28 cellular contexts compared by ENCODE assay signal in the genomic region with DNA sequence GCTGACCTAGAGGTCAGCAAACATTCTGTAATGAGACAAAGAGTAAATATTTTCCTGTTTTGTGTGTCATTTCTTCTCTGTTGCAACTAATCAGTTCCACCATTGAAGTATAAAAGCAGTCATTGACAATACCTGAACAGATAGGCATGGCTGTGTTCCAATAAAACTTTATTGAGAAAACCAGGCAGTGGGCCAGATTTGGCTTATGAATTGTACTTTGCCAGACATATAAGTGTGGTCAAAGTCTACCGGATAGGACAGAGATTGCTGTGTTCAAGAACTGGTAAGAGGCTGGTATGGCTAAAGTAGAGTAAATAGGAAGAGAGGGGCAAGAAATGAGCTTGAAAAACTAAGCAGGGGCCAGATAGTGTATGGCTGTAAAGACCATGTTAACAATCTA. TPM values are rescaled to one million over a fixed set of nuclear protein-coding genes. Genes with fewer than 3 reads are reported as not detected.
A peak's percentile ranks its signal among the peaks of the same experiment; 100 is the strongest.
DNase-seq lines count a peak whose midpoint lies in the region; ATAC-seq, FAIRE-seq and TF ChIP-seq lines count a peak whose summit lies in the region.
"Had no signal": no experiment of that assay in that cellular context is flagged by ENCODE, and none has a peak within 500 bp of the region (broad histone marks: within the 10 kb centered on the region; RNA-seq: fewer than 3 reads in every experiment).

No MANE protein-coding gene starts in this region.

- in situ Hi-C loops in K562 (cut with MboI), result no loop called here
- in situ Hi-C loops in transverse colon (cut with MboI; ENCODE audit: low pct_ligation_motif_present in 1 of 4, low pct_unique_long_range_greater_than_20kb in 1 of 4, low sequenced_read_pairs in 3 of 4), result no loop called here

- H3K4me3 ChIP-seq in K562, result no peak overlapping the region
- H3K4me3 ChIP-seq in mucosa of descending colon, result no peak overlapping the region
- H3K4me3 ChIP-seq in transverse colon, result no peak overlapping the region
- H3K4me3 ChIP-seq in tibial nerve, result no peak overlapping the region
- H3K4me3 ChIP-seq: A549; BLaER1 treated with 17β-estradiol and CSF1 and Interleukin-3, amounts not matched to agents 10 nM and 100 nM; HAP-1 had no signal

- H2AFZ ChIP-seq in K562 (ENCODE audit: low read depth, low read length), result no peak overlapping the region

- no peaks in the 10 kb centered on the region for H3K9me1 ChIP-seq in K562 (ENCODE audit: control insufficient read depth, insufficient read depth, low read length)

- TF ChIP-seq POLR2A in K562 (conservative IDR thresholded peaks at IDR 0.05) (no peak), transverse colon (IDR thresholded peaks at IDR 0.05) (no peak), tibial nerve (IDR thresholded peaks at IDR 0.05) (no peak)

- H3K27me3 ChIP-seq in K562 (ENCODE audit: control insufficient read depth in 2 of 2, insufficient read depth in 2 of 2, low read length in 2 of 2) (no peaks in the 10 kb centered on the region), transverse colon (no peaks in the 10 kb centered on the region), tibial nerve (no peaks in the 10 kb centered on the region)
- H3K27me3 ChIP-seq: BE2C; BLaER1 treated with 17β-estradiol and CSF1 and Interleukin-3, amounts not matched to agents 10 nM and 100 nM had no signal

- ATAC-seq in K562 (no peak), mucosa of descending colon (peak; percentile 91), GM21423 (IDR thresholded peaks at IDR 0.05; ENCODE audit: unreplicated experiment) (no peak)
- ATAC-seq: A549 had no signal

- WGBS in K562 (ENCODE audit: insufficient coverage, low coverage, missing lambda C conversion rate), result 4% methylated on average over 1 of the region's 1 CpG
- 40 to 55% methylated on average over 1 of the region's 1 CpG for WGBS in transverse colon (ENCODE audit: low coverage in 1 of 2), 2 donors
- 76 to 88% methylated on average over 1 of the region's 1 CpG for WGBS in tibial nerve, 2 donors

- H3K4me1 ChIP-seq in K562 (replicated peaks in 1 of 2; ENCODE audit: control insufficient read depth in 2 of 2, insufficient read depth in 2 of 2, low read length in 2 of 2), result no peaks in the 10 kb centered on the region
- H3K4me1 ChIP-seq in mucosa of descending colon (ENCODE audit: low read depth), result no peaks in the 10 kb centered on the region
- no peaks in the 10 kb centered on the region for H3K4me1 ChIP-seq in transverse colon
- H3K4me1 ChIP-seq in tibial nerve, result no peaks in the 10 kb centered on the region
- H3K4me1 ChIP-seq: A549; BE2C; BLaER1 treated with 17β-estradiol and CSF1 and Interleukin-3, amounts not matched to agents 10 nM and 100 nM; HAP-1 had no signal

- H3K9me3 ChIP-seq in K562 (replicated peaks; ENCODE audit: control insufficient read depth, insufficient read depth, low read depth, low read length), result no peaks in the 10 kb centered on the region
- no peaks in the 10 kb centered on the region for H3K9me3 ChIP-seq in mucosa of descending colon
- no peaks in the 10 kb centered on the region for H3K9me3 ChIP-seq in transverse colon
- no peaks in the 10 kb centered on the region for H3K9me3 ChIP-seq in tibial nerve
- H3K9me3 ChIP-seq: A549, BE2C, HAP-1 had no signal

- CTCF ChIA-PET in K562 (lab: Yijun Ruan, JAX; ENCODE audit: low intra/inter-chr PET ratio), result no interaction called here

- no peak overlapping the region for H3K4me2 ChIP-seq in K562 (ENCODE audit: insufficient read depth, low read length)
- H3K4me2 ChIP-seq: A549; BLaER1 treated with 17β-estradiol and CSF1 and Interleukin-3, amounts not matched to agents 10 nM and 100 nM had no signal

- no peak for TF ChIP-seq CTCF in K562 (IDR thresholded peaks at IDR 0.05 in 2 of 3, conservative IDR thresholded peaks at IDR 0.05 in 1 of 3; ENCODE audit: insufficient read depth in 2 of 3, low read depth in 1 of 3, low read length in 3 of 3)
- TF ChIP-seq CTCF in mucosa of descending colon (IDR thresholded peaks at IDR 0.05), result no peak
- no peak for TF ChIP-seq CTCF in transverse colon (IDR thresholded peaks at IDR 0.05)
- no peak for TF ChIP-seq CTCF in tibial nerve (IDR thresholded peaks at IDR 0.05)

- intact Hi-C loops in K562 (cut with micrococcal nuclease), result no loop called here
- intact Hi-C loops in mucosa of descending colon (cut with DNase I, micrococcal nuclease), result no loop called here
- intact Hi-C loops in transverse colon (cut with DNase I; ENCODE audit: low total_unique reads), result no loop called here

- POLR2A ChIA-PET in K562 (lab: Yijun Ruan, JAX), result no interaction called here

- H4K20me1 ChIP-seq in K562 (replicated peaks; ENCODE audit: control insufficient read depth, insufficient read depth, low read length), result no peaks in the 10 kb centered on the region
- H4K20me1 ChIP-seq: BLaER1 treated with 17β-estradiol and CSF1 and Interleukin-3, amounts not matched to agents 10 nM and 100 nM had no signal

- H3K79me2 ChIP-seq in K562 (ENCODE audit: control insufficient read depth, insufficient read depth, low read length), result no peaks in the 10 kb centered on the region

- no peak for TF ChIP-seq RAD21 in K562 (CRISPR knock-in tag; conservative IDR thresholded peaks at IDR 0.05 in 1 of 2, IDR thresholded peaks at IDR 0.05 in 1 of 2)

- no TSS peak for BruUV-seq in K562 (replicated peaks; lab: Mats Ljungman, UMichigan)

- H3K36me3 ChIP-seq in K562 (ENCODE audit: control insufficient read depth, insufficient read depth, low read length) (no peaks in the 10 kb centered on the region), mucosa of descending colon (ENCODE audit: low read depth) (no peaks in the 10 kb centered on the region), transverse colon (no peaks in the 10 kb centered on the region), tibial nerve (no peaks in the 10 kb centered on the region)
- H3K36me3 ChIP-seq: BE2C; BLaER1 treated with 17β-estradiol and CSF1 and Interleukin-3, amounts not matched to agents 10 nM and 100 nM; HAP-1 had no signal

- no peak overlapping the region for H3K9ac ChIP-seq in K562 (ENCODE audit: insufficient read depth in 1 of 2, low read depth in 2 of 2, low read length in 2 of 2)
- H3K9ac ChIP-seq: BLaER1 treated with 17β-estradiol and CSF1 and Interleukin-3, amounts not matched to agents 10 nM and 100 nM had no signal

- TF ChIP-seq EP300 in K562 (IDR thresholded peaks at IDR 0.05; ENCODE audit: low read length), result no peak
- TF ChIP-seq EP300 in transverse colon (IDR thresholded peaks at IDR 0.05; ENCODE audit: low read depth), result no peak
- TF ChIP-seq EP300 in tibial nerve (IDR thresholded peaks at IDR 0.05), result no peak

- FAIRE-seq in K562 (lab: Jason Lieb, UNC), result no peak
- FAIRE-seq: A549, D721Med, GM18507, H54 had no signal

- no peak overlapping the region for H3K27ac ChIP-seq in K562 (ENCODE audit: extremely low read depth, low read depth, low read length)
- no peak overlapping the region for H3K27ac ChIP-seq in transverse colon
- H3K27ac ChIP-seq in tibial nerve, result no peak overlapping the region
- H3K27ac ChIP-seq: 22Rv1; A549; BLaER1 treated with 17β-estradiol and CSF1 and Interleukin-3, amounts not matched to agents 10 nM and 100 nM had no signal

- DNase-seq in NCI-H82 (lab: John Stamatoyannopoulos, UW) (peak; percentile 45), NCI-H82 treated with DMSO at 0.1 percent for 48 hours (lab: John Stamatoyannopoulos, UW; ENCODE audit: unreplicated experiment) (no peak), K562 (ENCODE audit: extremely low read depth in 1 of 4, low spot score in 3 of 4) (no peak), mucosa of descending colon (peak in 1 of 3 donors; percentile 51), transverse colon (peak; percentile 26), tibial nerve (ENCODE audit: low spot score in 2 of 2) (no peak), DMS153 (lab: John Stamatoyannopoulos, UW) (no peak)
- DNase-seq: ACHN; AML-193; BE2C; CD4-positive, alpha-beta T cell; CD8-positive, alpha-beta memory T cell; DMS 273 treated with DMSO at 0.1 percent for 48 hours; DMS53; DMS79 treated with DMSO at 0.1 percent for 48 hours; GF-D8; GOT3; HFFc6 had no signal

TF ChIP-seq in K562, 482 proteins besides CTCF, POLR2A, EP300 and RAD21 (continues in another document):
- TF ChIP-seq ZNF133 (CRISPR knock-in tag; IDR thresholded peaks at IDR 0.05), result no peak
- TF ChIP-seq E2F3 (CRISPR knock-in tag; IDR thresholded peaks at IDR 0.05), result no peak

RNA-seq across cellular contexts. Expression of gene TAC1, which starts 38.3 kb away (rescaled TPM):
- total RNA-seq in K562 (2011; cell fraction: chromatin; rRNA removed; ENCODE audit: low replicate concordance), result 0.88 TPM in 1 of 2 replicates, not detected in the other
- total RNA-seq in K562 (2011; cell fraction: nucleolus; rRNA removed), result not detected in 2 replicates
- 1.2 TPM in 1 of 2 replicates, not detected in the other for total RNA-seq in K562 (2011; cell fraction: nucleoplasm; rRNA removed)
- total RNA-seq in K562 (2014; rRNA removed) (not detected in 2 replicates), K562 (2014; rRNA removed; fragmentation: Illumina TruSeq; extraction: Trizol) (not detected in 2 replicates), K562 (2015; rRNA removed; fragmentation: Illumina TruSeq; extraction: Trizol) (not detected in 2 replicates), K562 (2021) (not detected in 2 replicates), mucosa of descending colon (10 to 100 TPM in 1 of 3 donors, 1 to 10 TPM in 2; 1.3 to 10.4 (median 1.9) TPM), transverse colon (1 to 10 TPM in 2 of 4 donors, not detected in 2; 2.7 to 4.0 TPM), tibial nerve (100 to 1,000 TPM in 1 of 4 donors, 10 to 100 TPM in 3; 23.6 to 121 (median 51.6) TPM)
- polyA plus RNA-seq in K562 (2011; rRNA removed) (not detected in 2 replicates), K562 (2014; fragmentation: Illumina TruSeq; extraction: Trizol) (not detected in 2 replicates), K562 (2014; fragmentation: Nextera tagmentation; extraction: Ambion mirVana) (under 1 TPM in 1 of 2 experiments, not detected in 1; 0.06 TPM), K562 (2014; rRNA removed) (0.09 and 0.12 TPM in 2 replicates)
- polyA plus RNA-seq in K562 (2011; cell fraction: cytosol; rRNA removed), result not detected in 2 replicates
- not detected in 2 replicates for polyA plus RNA-seq in K562 (2011; cell fraction: nucleus; rRNA removed)
- 0.08 and 2.5 TPM in 2 replicates for polyA plus RNA-seq in K562 (2012)
- not detected in 2 replicates for polyA minus RNA-seq in K562 (2011; rRNA and poly(A)+ RNA removed)
- polyA minus RNA-seq in K562 (2011; cell fraction: cytosol; rRNA and poly(A)+ RNA removed), result not detected in 2 replicates
- not detected in 2 replicates for polyA minus RNA-seq in K562 (2011; cell fraction: nucleus; rRNA and poly(A)+ RNA removed)
- total RNA-seq: CD4-positive, alpha-beta T cell; G401; HFFc6 had no signal
- polyA plus RNA-seq: A549; CD14-positive monocyte; CD8-positive, alpha-beta memory T cell had no signal

Comparison
In these comparisons a context has a peak if more than half of its experiments do, and no peak if none do; other contexts are left out.
1. DNase-seq: peak in NCI-H82 (single experiment) and transverse colon (single experiment); none in NCI-H82 treated with DMSO at 0.1 percent for 48 hours (single experiment), K562 (0 of 4), tibial nerve (0 of 2) and DMS153 (single experiment).